8 cellular contexts compared by ENCODE assay signal in the genomic region with DNA sequence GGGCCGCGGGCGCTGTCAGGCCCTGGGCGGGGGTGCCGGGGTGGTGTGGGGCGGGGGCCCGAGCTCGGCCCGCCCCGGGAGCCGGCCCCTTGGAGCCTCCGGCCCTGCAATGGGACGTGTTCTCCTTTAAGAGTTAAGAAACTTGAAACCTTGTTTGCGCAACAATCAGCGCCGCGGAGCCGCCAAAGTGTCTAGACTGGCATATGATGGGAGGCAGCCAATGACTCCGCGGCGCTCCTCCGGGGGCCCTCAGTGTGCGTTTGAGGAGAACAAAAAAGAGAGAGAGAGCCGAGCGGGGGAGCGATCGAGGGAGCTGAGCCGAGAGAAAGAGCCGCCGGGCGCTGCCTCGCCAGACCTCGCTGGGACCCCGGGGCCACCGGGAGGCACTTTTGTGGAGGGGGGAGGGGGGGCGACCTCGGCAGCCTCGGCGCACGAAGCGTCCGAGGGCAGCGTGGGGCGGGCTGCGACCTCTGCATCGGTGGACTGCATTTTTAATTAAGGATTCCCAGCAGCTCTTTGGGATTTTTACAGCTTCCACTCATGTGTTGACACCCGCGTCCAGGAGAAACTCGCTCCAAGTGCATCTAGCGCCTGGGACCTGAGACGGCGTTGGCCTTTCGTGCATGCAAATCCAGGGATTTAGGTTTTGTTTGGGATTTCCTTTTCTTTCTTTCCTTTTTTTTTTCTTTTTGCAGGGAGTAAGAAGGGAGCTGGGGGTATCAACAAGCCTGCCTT. TPM values are rescaled to one million over a fixed set of nuclear protein-coding genes. Genes with fewer than 3 reads are reported as not detected.
DNase-seq lines count a peak whose midpoint lies in the region; ATAC-seq, FAIRE-seq and TF ChIP-seq lines count a peak whose summit lies in the region.

TSS of gene SMAD6 (plus strand) at position 202 of the 735 bp plus-strand sequence. CDS start 1,023 bp downstream, outside the sequence.

- H3K4me1 Mint-ChIP-seq in T-cell, result peaks cover 16 to 24% (median 22%) of the 10 kb centered on the region in 3 donors

- DNase-seq in AG10803 (ENCODE audit: low read depth) (peak; percentile 99), NCI-H1436 treated with DMSO at 0.1 percent for 48 hours (lab: John Stamatoyannopoulos, UW) (peak; percentile 88), T-cell (peak; percentile 33 to 78 (median 63)), adipocyte (ENCODE audit: low read depth) (peak; percentile 100), cardiac septum (ENCODE audit: low spot score) (peak; percentile 97), pancreas (peak; percentile 92 to 96 (median 94))

- peak; percentile 27 for ATAC-seq in GM21528 (IDR thresholded peaks at IDR 0.05; ENCODE audit: low FRiP score, unreplicated experiment)
- ATAC-seq in T-cell (replicated peaks in 1 of 4), result peak; percentile 34 to 46 (median 38)
- peak; percentile 66 to 77 (median 73) for ATAC-seq in pancreas

- POLR2A ChIA-PET in T-cell (lab: Charles Lee), result no interaction called here

- H3K36me3 ChIP-seq in adipocyte (ENCODE audit: control insufficient read depth, insufficient read depth, low read length, severe bottlenecking) (peaks cover 16% of the 10 kb centered on the region), pancreas (no peaks in the 10 kb centered on the region), thymus (ENCODE audit: control insufficient read depth, insufficient read depth) (no peaks in the 10 kb centered on the region)

- H3K27me3 ChIP-seq in adipocyte (replicated peaks; ENCODE audit: control insufficient read depth, insufficient read depth, low read length), result no peaks in the 10 kb centered on the region
- no peaks in the 10 kb centered on the region for H3K27me3 ChIP-seq in pancreas
- H3K27me3 ChIP-seq in thymus (ENCODE audit: control insufficient read depth, insufficient read depth), result peaks cover 28% of the 10 kb centered on the region

- no peak for FAIRE-seq in pancreas (lab: Jason Lieb, UNC)

- H3K9ac ChIP-seq in adipocyte (ENCODE audit: low read length), result peak within 1 kb of the TSS; percentile 100

- no peak for TF ChIP-seq CTCF in AG10803 (conservative IDR thresholded peaks at IDR 0.05; ENCODE audit: low read length)
- no peak for TF ChIP-seq CTCF in pancreas (IDR thresholded peaks at IDR 0.05)

- peak within 1 kb of the TSS; percentile 11 for H3K27ac Mint-ChIP-seq in T-cell

- intact Hi-C loops in cardiac septum (cut with DNase I), result loop anchor here (1.0 to 2.0 kb wide), 2 partner anchors 72 to 149 kb away; no protein-coding TSS in a partner anchor
- intact Hi-C loops in pancreas (cut with DNase I), result loop anchor here in 1 of 3 donors (5.0 kb wide), 1 partner anchor 65 kb away; no protein-coding TSS in a partner anchor

- H3K27me3 Mint-ChIP-seq in T-cell, result peaks cover 14 to 25% of the 10 kb centered on the region in 2 donors

- peak within 1 kb of the TSS; percentile 68 to 85 (median 80) for H3K27ac ChIP-seq in pancreas
- H3K27ac ChIP-seq in thymus (ENCODE audit: low read depth), result peak within 1 kb of the TSS; percentile 75

- peak within 1 kb of the TSS; percentile 82 for H3K4me3 ChIP-seq in AG10803 (ENCODE audit: low read length)
- H3K4me3 ChIP-seq in adipocyte (ENCODE audit: low read length), result peak within 1 kb of the TSS; percentile 93
- peak within 1 kb of the TSS; percentile 67 to 73 (median 68) for H3K4me3 ChIP-seq in pancreas
- H3K4me3 ChIP-seq in thymus (ENCODE audit: low read length), result peak within 1 kb of the TSS; percentile 76

- peak within 1 kb of the TSS; percentile 84 to 95 (median 86) for H3K4me3 Mint-ChIP-seq in T-cell

- 0 to 1% methylated on average over 51 to 53 of the region's 53 CpGs for WGBS in pancreas, 2 donors
- WGBS in thymus, result 1% methylated on average over 53 of the region's 53 CpGs

- CTCF ChIA-PET in T-cell (lab: Charles Lee), result interaction anchor here in 1 of 2 donors (0.7 kb wide), 1 partner anchor 160 kb away, joined by 8 read pairs; no protein-coding TSS in a partner anchor

- H3K4me1 ChIP-seq in adipocyte (ENCODE audit: control insufficient read depth, insufficient read depth, low read length), result peaks cover 37% of the 10 kb centered on the region
- peaks cover 0 to 23% (median 0%) of the 10 kb centered on the region in 3 donors for H3K4me1 ChIP-seq in pancreas
- H3K4me1 ChIP-seq in thymus (ENCODE audit: control insufficient read depth, insufficient read depth, low read length), result peaks cover 19% of the 10 kb centered on the region

- H3K9me3 ChIP-seq in adipocyte (ENCODE audit: control insufficient read depth, low read length) (no peaks in the 10 kb centered on the region), pancreas (no peaks in the 10 kb centered on the region), thymus (ENCODE audit: control insufficient read depth) (no peaks in the 10 kb centered on the region)

- H3K9me3 Mint-ChIP-seq in T-cell, result no peaks in the 10 kb centered on the region

- H3K36me3 Mint-ChIP-seq in T-cell, result no peaks in the 10 kb centered on the region

RNA-seq across cellular contexts. Expression of gene SMAD6, which starts in this region (rescaled TPM):
- total RNA-seq in T-cell (under 1 TPM; 0.13 to 0.55 (median 0.33) TPM), cardiac septum (50.2 TPM), pancreas (10 to 100 TPM in 1 of 6 donors, 1 to 10 TPM in 5; 2.8 to 13.1 (median 3.7) TPM)
- polyA plus RNA-seq in pancreas (1 to 10 TPM; 2.6 to 2.7 TPM), thymus (2.8 TPM)

Comparison
In these comparisons a context has a peak if more than half of its experiments do, and no peak if none do; other contexts are left out.
1. Peak in every context shown above with its lines: DNase-seq, ATAC-seq, H3K4me3 ChIP-seq and H3K27ac ChIP-seq.
2. Peak in DNase-seq and ATAC-seq in T-cell; RNA of the gene not detected or under 1 TPM.